7 cellular contexts compared by ENCODE assay signal in the genomic region with DNA sequence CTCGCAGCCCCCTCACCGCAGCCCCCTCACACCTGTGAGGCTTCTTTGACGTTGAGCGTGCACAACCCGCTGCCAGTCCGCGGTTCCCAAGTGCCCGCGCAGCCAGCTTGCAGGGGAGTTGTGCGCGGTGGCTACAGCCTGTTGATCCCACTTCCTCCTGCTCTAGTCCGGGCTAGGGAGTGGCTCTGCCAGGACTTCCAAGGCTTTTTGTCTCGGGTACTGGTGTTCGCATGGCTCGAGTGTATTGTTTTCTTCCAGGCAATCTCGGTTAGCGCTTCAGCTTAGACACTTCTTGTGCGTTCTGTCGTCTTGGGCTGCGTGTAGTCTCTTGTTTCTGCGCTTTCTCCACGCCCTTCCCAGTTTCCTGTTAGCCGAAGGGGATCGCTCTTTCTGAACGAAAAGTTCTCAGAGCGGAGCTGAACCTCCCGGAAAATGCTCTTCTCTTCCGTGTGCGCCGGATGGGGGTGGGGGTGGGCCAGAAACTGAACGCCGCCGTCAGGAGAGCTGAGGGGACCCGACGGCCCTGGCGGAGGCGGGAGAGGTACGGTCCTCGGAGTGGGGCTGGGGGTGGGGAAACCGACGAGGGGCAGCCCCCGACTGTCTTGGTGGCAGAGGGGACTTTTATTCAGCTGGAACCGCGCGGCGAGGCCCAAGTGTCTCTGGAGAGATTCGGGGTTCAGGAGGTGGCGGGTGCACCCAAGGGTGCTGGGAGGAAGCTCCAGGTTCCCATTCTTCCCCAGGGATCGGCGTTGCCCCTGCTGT. TPM values are rescaled to one million over a fixed set of nuclear protein-coding genes. Genes with fewer than 3 reads are reported as not detected.
DNase-seq lines count a peak whose midpoint lies in the region; TF ChIP-seq lines count a peak whose summit lies in the region.

No MANE protein-coding gene starts in this region.

- H3K4me3 Mint-ChIP-seq in endothelial cell (ENCODE audit: unreplicated experiment): peak overlapping the region; percentile 98

- DNase-seq in GM10266 (ENCODE audit: extremely low spot score) (peak; percentile 78), HFF-Myc (ENCODE audit: extremely low read depth, low read depth) (no peak), NCI-H1105 treated with DMSO at 0.1 percent for 48 hours (lab: John Stamatoyannopoulos, UW) (peak; percentile 37), endothelial cell (ENCODE audit: low spot score) (peak; percentile 53), substantia nigra (lab: John Stamatoyannopoulos, UW) (peak in 12 of 49 donors; percentile 2 to 30 (median 8))
- peak; percentile 6 to 8 for DNase-seq in activated CD4-positive, alpha-beta T cell treated with anti-CD3 and anti-CD28 coated beads, Interleukin-2, amount 50 U/mL, for 4 hours

- peaks cover 11% of the 10 kb centered on the region for H3K36me3 ChIP-seq in mesodermal cell (ENCODE audit: control insufficient read depth, insufficient read depth, low read length)

- peaks cover 26% of the 10 kb centered on the region for H3K4me1 Mint-ChIP-seq in endothelial cell (ENCODE audit: unreplicated experiment)

- TF ChIP-seq CTCF in GM10266 (IDR thresholded peaks at IDR 0.05; ENCODE audit: control insufficient read depth, insufficient read depth, low read depth, missing control alignments) (no peak), HFF-Myc (IDR thresholded peaks at IDR 0.05; ENCODE audit: low read depth, low read length, missing control alignments) (no peak), endothelial cell (IDR thresholded peaks at IDR 0.05; ENCODE audit: unreplicated experiment) (no peak)

- no peaks in the 10 kb centered on the region for H3K9me3 ChIP-seq in mesodermal cell (ENCODE audit: control insufficient read depth, low read length)

- H3K9me3 Mint-ChIP-seq in endothelial cell (ENCODE audit: unreplicated experiment): no peaks in the 10 kb centered on the region

- peaks cover 7% of the 10 kb centered on the region for H3K27me3 Mint-ChIP-seq in endothelial cell (ENCODE audit: unreplicated experiment)

- H3K4me3 ChIP-seq in HFF-Myc (replicated peaks; ENCODE audit: low read depth, low read length) (peak overlapping the region; percentile 78), mesodermal cell (ENCODE audit: extremely low read depth, insufficient read depth, low read length, poor library complexity, severe bottlenecking) (peak overlapping the region; percentile 73)

- H3K27ac ChIP-seq in mesodermal cell (ENCODE audit: low read depth, low read length, severe bottlenecking) (peak overlapping the region; percentile 73), substantia nigra (ENCODE audit: low read depth, low read length, poor library complexity, severe bottlenecking) (peak overlapping the region; percentile 56)

- 0 to 1% methylated on average over 38 to 46 of the region's 50 CpGs for WGBS in mesodermal cell (ENCODE audit: insufficient coverage in 2 of 2), 2 experiments

- no peaks in the 10 kb centered on the region for H3K4me1 ChIP-seq in mesodermal cell (ENCODE audit: control insufficient read depth, insufficient read depth, low read length, poor library complexity, severe bottlenecking)

- H3K27ac Mint-ChIP-seq in endothelial cell (ENCODE audit: unreplicated experiment): peak overlapping the region; percentile 100

- H3K36me3 Mint-ChIP-seq in endothelial cell (ENCODE audit: low read depth, unreplicated experiment): peaks cover 5% of the 10 kb centered on the region

RNA-seq across cellular contexts. Expression of gene DGKH, which starts 0.7 kb away (rescaled TPM):
- 45.1 TPM for total RNA-seq in endothelial cell (ENCODE audit: unreplicated experiment)
- polyA plus RNA-seq in mesodermal cell (2013, experiment 1 of 2): 5.2 TPM
- 3.9 TPM for polyA plus RNA-seq in mesodermal cell (2013, experiment 2 of 2)
